In genomic region chr5:17607461-17607860, GRCh38 we compare ENCODE assay signal across 2 cellular contexts. TPM values are rescaled to one million over a fixed set of nuclear protein-coding genes. Genes with fewer than 3 reads are reported as not detected.
"Had no signal": no experiment of that assay in that cellular context is flagged by ENCODE, and none has a peak within 500 bp of the region (broad histone marks: within the 10 kb centered on the region; RNA-seq: fewer than 3 reads in every experiment).

No MANE protein-coding gene starts in this region.

RNA-seq across cellular contexts. Expression of gene TAF11L12, which starts 2.7 kb away (rescaled TPM):
- total RNA-seq: GM12878 had no signal
- polyA plus RNA-seq: GM12878 had no signal

RNA-seq across cellular contexts. Expression of gene TAF11L11, which starts 3.5 kb away (rescaled TPM):
- total RNA-seq: G401, GM12878 had no signal
- polyA plus RNA-seq: GM12878 had no signal

RNA-seq across cellular contexts. Expression of gene TAF11L10, which starts 9.8 kb away (rescaled TPM):
- total RNA-seq: G401, GM12878 had no signal
- polyA plus RNA-seq: GM12878 had no signal

RNA-seq across cellular contexts. Expression of gene TAF11L9, which starts 13.3 kb away (rescaled TPM):
- total RNA-seq: G401, GM12878 had no signal
- polyA plus RNA-seq: GM12878 had no signal

RNA-seq across cellular contexts. Expression of gene TAF11L8, which starts 16.7 kb away (rescaled TPM):
- total RNA-seq: G401, GM12878 had no signal
- polyA plus RNA-seq: GM12878 had no signal
